In genomic region chr17:76506408-76507328, GRCh38 we compare ENCODE assay signal across 1 cellular context.
A peak's percentile ranks its signal among the peaks of the same experiment; 100 is the strongest.
TF ChIP-seq lines count a peak whose summit lies in the region.

No MANE protein-coding gene starts in this region.

TF ChIP-seq in HEK293, 187 proteins besides CTCF, POLR2A, EP300 and RAD21 (continued from another document and continues in another):
- TF ChIP-seq PRDM2 (tag by site-specific recombination; IDR thresholded peaks at IDR 0.05; ENCODE audit: borderline replicate concordance) (no peak), ZNF558 (tag by site-specific recombination; IDR thresholded peaks at IDR 0.05) (no peak), ZNF140 (tag by site-specific recombination; IDR thresholded peaks at IDR 0.05) (no peak), ZNF280C (tag by site-specific recombination; IDR thresholded peaks at IDR 0.05) (no peak), ZNF148 (tag by site-specific recombination; IDR thresholded peaks at IDR 0.05; ENCODE audit: borderline replicate concordance) (no peak), YY2 (tag by site-specific recombination; IDR thresholded peaks at IDR 0.05) (no peak), EGR2 (tag by site-specific recombination; IDR thresholded peaks at IDR 0.05; ENCODE audit: low read depth) (no peak), SCRT2 (tag by site-specific recombination; IDR thresholded peaks at IDR 0.05) (no peak), ZBTB8A (tag by site-specific recombination; IDR thresholded peaks at IDR 0.05) (no peak), ZBTB26 (tag by site-specific recombination; optimal IDR thresholded peaks at IDR 0.05) (no peak), ZNF112 (tag by site-specific recombination; IDR thresholded peaks at IDR 0.05) (no peak), ZNF670 (tag by site-specific recombination; IDR thresholded peaks at IDR 0.05; ENCODE audit: low read depth) (no peak), ZNF175 (tag by site-specific recombination; IDR thresholded peaks at IDR 0.05) (no peak), ZNF785 (tag by site-specific recombination; IDR thresholded peaks at IDR 0.05) (no peak), ZNF548 (tag by site-specific recombination; IDR thresholded peaks at IDR 0.05) (no peak), ZNF76 (tag by site-specific recombination; IDR thresholded peaks at IDR 0.05; ENCODE audit: borderline replicate concordance, low read depth) (no peak), SP7 (tag by site-specific recombination; IDR thresholded peaks at IDR 0.05) (peak; percentile 41; the same call in 1 of the 2 replicates), ZNF184 (tag by site-specific recombination; IDR thresholded peaks at IDR 0.05) (no peak), ZNF600 (tag by site-specific recombination; IDR thresholded peaks at IDR 0.05) (no peak), BCL11B (tag by site-specific recombination; IDR thresholded peaks at IDR 0.05; ENCODE audit: low read depth) (no peak), ZNF121 (tag by site-specific recombination; IDR thresholded peaks at IDR 0.05) (no peak), FEZF1 (tag by site-specific recombination; IDR thresholded peaks at IDR 0.05) (no peak), ZNF707 (tag by site-specific recombination; IDR thresholded peaks at IDR 0.05) (no peak), ELK4 (IDR thresholded peaks at IDR 0.05; ENCODE audit: borderline replicate concordance, low read depth, low read length) (no peak), ZBTB1 (tag by site-specific recombination; IDR thresholded peaks at IDR 0.05) (no peak), ZNF629 (tag by site-specific recombination; IDR thresholded peaks at IDR 0.05) (no peak), ZNF423 (tag by site-specific recombination; IDR thresholded peaks at IDR 0.05) (no peak), ZNF362 (tag by site-specific recombination; IDR thresholded peaks at IDR 0.05) (no peak), KLF17 (tag by site-specific recombination; IDR thresholded peaks at IDR 0.05) (peak; percentile 50; the same call in 1 of the 2 replicates), KLF1 (tag by site-specific recombination; IDR thresholded peaks at IDR 0.05) (no peak), ZNF335 (tag by site-specific recombination; conservative IDR thresholded peaks at IDR 0.05) (peak; percentile 60), SP3 (tag by site-specific recombination; IDR thresholded peaks at IDR 0.05) (no peak), WT1 (tag by site-specific recombination; IDR thresholded peaks at IDR 0.05) (no peak), ZNF138 (tag by site-specific recombination; IDR thresholded peaks at IDR 0.05; ENCODE audit: borderline replicate concordance) (no peak), ZIC2 (tag by site-specific recombination; IDR thresholded peaks at IDR 0.05) (no peak; the same call in none of the 2 replicates), ZNF777 (tag by site-specific recombination; IDR thresholded peaks at IDR 0.05; ENCODE audit: borderline replicate concordance) (no peak), BCL6B (tag by site-specific recombination; IDR thresholded peaks at IDR 0.05) (no peak), ZNF37A (tag by site-specific recombination; IDR thresholded peaks at IDR 0.05) (no peak), ZNF529 (tag by site-specific recombination; IDR thresholded peaks at IDR 0.05; ENCODE audit: insufficient replicate concordance) (no peak), ZNF610 (tag by site-specific recombination; IDR thresholded peaks at IDR 0.05; ENCODE audit: borderline replicate concordance) (no peak), ZNF24 (tag by site-specific recombination; IDR thresholded peaks at IDR 0.05) (no peak), OVOL3 (tag by site-specific recombination; IDR thresholded peaks at IDR 0.05) (no peak), ZNF654 (tag by site-specific recombination; IDR thresholded peaks at IDR 0.05; ENCODE audit: low read depth) (peak; percentile 95), ZNF621 (tag by site-specific recombination; IDR thresholded peaks at IDR 0.05) (no peak), ZNF596 (tag by site-specific recombination; IDR thresholded peaks at IDR 0.05) (no peak), ZNF248 (tag by site-specific recombination; IDR thresholded peaks at IDR 0.05) (no peak), ZNF701 (tag by site-specific recombination; IDR thresholded peaks at IDR 0.05) (no peak), GFI1B (tag by site-specific recombination; IDR thresholded peaks at IDR 0.05) (no peak), ZBTB48 (tag by site-specific recombination; IDR thresholded peaks at IDR 0.05) (peak; percentile 31; the same call in 1 of the 2 replicates), YY1 (tag by site-specific recombination; IDR thresholded peaks at IDR 0.05) (no peak), ZNF768 (tag by site-specific recombination; IDR thresholded peaks at IDR 0.05) (no peak), OSR2 (tag by site-specific recombination; IDR thresholded peaks at IDR 0.05) (no peak), ZNF18 (tag by site-specific recombination; IDR thresholded peaks at IDR 0.05) (no peak)
